ENCODE assay signal across 19 cellular contexts in the genomic region with DNA sequence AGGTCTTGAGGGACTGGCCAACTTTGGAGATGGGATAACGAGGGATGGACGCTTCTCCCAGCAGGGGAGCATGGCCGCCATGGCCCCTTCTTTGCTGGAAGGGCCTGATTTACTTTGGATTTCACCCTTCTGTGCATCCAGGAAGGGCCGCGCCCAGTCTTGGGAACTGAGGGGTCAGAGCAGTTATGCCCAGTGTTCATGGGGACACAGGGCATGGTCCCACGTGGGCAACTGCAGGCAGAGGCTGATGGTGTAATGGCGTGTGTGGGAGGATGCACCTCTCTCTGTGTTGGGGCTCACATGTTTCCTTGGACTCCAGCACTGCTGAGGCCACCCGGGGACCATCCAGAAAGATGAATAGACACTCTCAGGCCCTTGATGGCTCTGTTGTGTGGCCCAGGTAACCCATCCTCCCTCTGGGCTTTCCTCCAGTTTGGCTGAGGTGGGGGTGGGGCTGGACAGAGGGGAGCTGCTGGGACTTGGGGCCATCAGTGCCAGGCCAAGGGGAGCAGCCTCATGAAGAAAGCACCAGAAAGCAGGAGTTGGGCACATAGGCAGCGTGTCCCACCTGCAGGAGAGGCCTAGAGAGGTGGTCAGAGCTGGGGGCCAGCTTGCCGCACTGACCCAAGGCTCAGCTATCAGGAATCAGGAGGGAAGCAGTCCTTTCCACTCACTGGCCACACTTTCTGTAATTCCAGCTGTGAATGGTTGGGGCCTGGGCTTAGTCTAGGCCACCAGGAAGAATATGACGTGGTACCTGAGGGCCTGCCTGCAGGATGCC.
"Had no signal": no experiment of that assay in that cellular context is flagged by ENCODE, and none has a peak within 500 bp of the region (broad histone marks: within the 10 kb centered on the region; RNA-seq: fewer than 3 reads in every experiment).

No MANE protein-coding gene starts in this region.

- ATAC-seq: activated CD4-positive, CD25-positive, alpha-beta regulatory T cell treated with anti-CD3 and anti-CD28 coated beads, Interleukin-2, amount 50 U/mL, for 24 hours; activated naive CD4-positive, alpha-beta T cell treated with anti-CD3 and anti-CD28 coated beads, Interleukin-2, amount 50 U/mL, for 72 hours; activated naive CD8-positive, alpha-beta T cell treated with anti-CD3 and anti-CD28 coated beads, Interleukin-2, amount 50 U/mL, for 24 hours; Panc1; Right ventricle myocardium inferior had no signal

- H3K27ac ChIP-seq: SJCRH30 had no signal

- H3K9me3 ChIP-seq: SJCRH30, SK-N-SH had no signal

- H3K4me1 ChIP-seq: SJCRH30 had no signal

- H3K27me3 ChIP-seq: SJCRH30 had no signal

- DNase-seq: activated CD4-positive, alpha-beta T cell treated with anti-CD3 and anti-CD28 coated beads for 4 hours; activated naive CD4-positive, alpha-beta T cell treated with Interleukin-2 at 50 U/mL for 16 hours; activated naive CD8-positive, alpha-beta T cell treated with anti-CD3 and anti-CD28 coated beads, Interleukin-2, amount 50 U/mL, for 24 hours; activated T-cell treated with anti-CD3 and anti-CD28 coated beads, Interleukin-2, amount 50 U/mL, for 1 hour; amniotic stem cell; KG1; NCI-H1048; NCI-H2029 treated with DMSO at 0.1 percent for 48 hours; NCI-H345; NCI-H510A; NCI-H526 treated with DMSO at 0.1 percent for 48 hours; RPMI8226; SJCRH30; SK-N-SH; SW 1271 had no signal

- H3K4me3 ChIP-seq: SJCRH30 had no signal
